Comparison of ENCODE assay signal across 1 cellular context in genomic region chr17:45130640-45131293, GRCh38.
TF ChIP-seq lines count a peak whose summit lies in the region.

No MANE protein-coding gene starts in this region.

TF ChIP-seq in H1, 55 proteins besides CTCF, POLR2A, EP300 and RAD21:
- TF ChIP-seq SRF (IDR thresholded peaks at IDR 0.05; ENCODE audit: low read depth, low read length) = no peak
- no peak for TF ChIP-seq CEBPB (IDR thresholded peaks at IDR 0.05; ENCODE audit: low read depth, low read length)
- no peak for TF ChIP-seq CBX5 (IDR thresholded peaks at IDR 0.05; ENCODE audit: low read depth, low read length)
- TF ChIP-seq USF2 (IDR thresholded peaks at IDR 0.05; ENCODE audit: low read length) = no peak
- TF ChIP-seq JUN (IDR thresholded peaks at IDR 0.05; ENCODE audit: low read depth, low read length) = no peak
- TF ChIP-seq ASH2L (IDR thresholded peaks at IDR 0.05; ENCODE audit: low read length) = no peak
- TF ChIP-seq TBP (IDR thresholded peaks at IDR 0.05; ENCODE audit: low read depth, low read length) = no peak
- TF ChIP-seq ATF2 (IDR thresholded peaks at IDR 0.05; ENCODE audit: low read length) = no peak
- no peak for TF ChIP-seq ZNF274 (IDR thresholded peaks at IDR 0.05; ENCODE audit: borderline replicate concordance, extremely low read depth, low read length)
- no peak for TF ChIP-seq KDM1A (IDR thresholded peaks at IDR 0.05; ENCODE audit: borderline replicate concordance, low read length)
- TF ChIP-seq EGR1 (IDR thresholded peaks at IDR 0.05; ENCODE audit: borderline replicate concordance, low read depth, low read length) = no peak
- TF ChIP-seq BCL11A (IDR thresholded peaks at IDR 0.05; ENCODE audit: low read depth in 2 of 2, low read length in 2 of 2) = no peak
- no peak for TF ChIP-seq HDAC6 (IDR thresholded peaks at IDR 0.05; ENCODE audit: low read depth, low read length)
- no peak for TF ChIP-seq MAFK (IDR thresholded peaks at IDR 0.05; ENCODE audit: low read depth, low read length)
- TF ChIP-seq SAP30 (IDR thresholded peaks at IDR 0.05; ENCODE audit: insufficient read depth, insufficient replicate concordance, low read length) = no peak
- TF ChIP-seq CHD2 (IDR thresholded peaks at IDR 0.05; ENCODE audit: low read length) = no peak
- TF ChIP-seq SUZ12 (IDR thresholded peaks at IDR 0.05; ENCODE audit: low read length) = no peak
- TF ChIP-seq E2F6 (IDR thresholded peaks at IDR 0.05) = no peak
- TF ChIP-seq HDAC2 (IDR thresholded peaks at IDR 0.05; ENCODE audit: borderline replicate concordance in 1 of 2, low read depth in 2 of 2, low read length in 2 of 2) = no peak
